Comparison of ENCODE assay signal across 17 cellular contexts in genomic region chr4:86942185-86942666, GRCh38. TPM values are rescaled to one million over a fixed set of nuclear protein-coding genes. Genes with fewer than 3 reads are reported as not detected.
DNase-seq lines count a peak whose midpoint lies in the region; TF ChIP-seq lines count a peak whose summit lies in the region.
"Had no signal": no experiment of that assay in that cellular context is flagged by ENCODE, and none has a peak within 500 bp of the region (broad histone marks: within the 10 kb centered on the region; RNA-seq: fewer than 3 reads in every experiment).

No MANE protein-coding gene starts in this region.

- H3K36me3 Mint-ChIP-seq in activated T-cell treated with anti-CD3 and anti-CD28 coated beads, Interleukin-2, amount 50 U/mL, for 24 hours (ENCODE audit: low read depth) = no peaks in the 10 kb centered on the region

- H3K27me3 ChIP-seq in stomach (no peaks in the 10 kb centered on the region), Karpas-422 (ENCODE audit: low read length) (no peaks in the 10 kb centered on the region), ascending aorta (no peaks in the 10 kb centered on the region)
- H3K27me3 ChIP-seq: upper lobe of left lung had no signal

- intact Hi-C loops in stomach (cut with DNase I; ENCODE audit: low total_unique reads) (loop anchor here (10.0 kb wide), 1 partner anchor 53 kb away; no protein-coding TSS in a partner anchor), ascending aorta (cut with DNase I) (no loop called here)

- POLR2A ChIA-PET in RWPE1 (lab: Yijun Ruan, JAX; ENCODE audit: low non-redundant PET) = no interaction called here

- no peak overlapping the region for H3K9ac ChIP-seq in Karpas-422 (ENCODE audit: low read length)

- 47 to 71% (median 49%) methylated on average over 1 of the region's 1 CpG for whole genome bisulfite sequencing in stomach, 5 donors

- H3K4me1 Mint-ChIP-seq in activated T-cell treated with anti-CD3 and anti-CD28 coated beads, Interleukin-2, amount 50 U/mL, for 24 hours (ENCODE audit: low read depth) = peaks cover 70% of the 10 kb centered on the region

- TF ChIP-seq CTCF in RWPE1 (conservative IDR thresholded peaks at IDR 0.05; ENCODE audit: low read depth) (no peak), fibroblast of the aortic adventitia (IDR thresholded peaks at IDR 0.05; ENCODE audit: insufficient read depth, low read length) (no peak), stomach (IDR thresholded peaks at IDR 0.05) (no peak), ascending aorta (IDR thresholded peaks at IDR 0.05) (no peak)

- H3K4me2 ChIP-seq in Karpas-422 (ENCODE audit: low read depth, low read length, poor library complexity, severe bottlenecking) = no peak overlapping the region

- no peaks in the 10 kb centered on the region for H3K9me3 Mint-ChIP-seq in activated T-cell treated with anti-CD3 and anti-CD28 coated beads, Interleukin-2, amount 50 U/mL, for 24 hours
- H3K9me3 Mint-ChIP-seq: activated CD4-positive, alpha-beta memory T cell treated with anti-CD3 and anti-CD28 coated beads, Interleukin-2, amount 10 ng/mL, durations not matched to agents 7 days and 5 days; activated naive CD4-positive, alpha-beta T cell treated with anti-CD3 and anti-CD28 coated beads, Interleukin-2, amount 50 U/mL, for 72 hours; neural crest cell had no signal

- H3K4me3 Mint-ChIP-seq in activated T-cell treated with anti-CD3 and anti-CD28 coated beads, Interleukin-2, amount 50 U/mL, for 24 hours = no peak overlapping the region
- H3K4me3 Mint-ChIP-seq: activated CD4-positive, alpha-beta memory T cell treated with anti-CD3 and anti-CD28 coated beads, Interleukin-2, amount 10 ng/mL, durations not matched to agents 7 days and 5 days; neural crest cell had no signal

- CTCF ChIA-PET in RWPE1 (lab: Yijun Ruan, JAX) = interaction anchor here (0.6 to 0.7 kb wide), 2 partner anchors 16 to 21 kb away, joined by 3 to 7 read pairs; no protein-coding TSS in a partner anchor

- no peaks in the 10 kb centered on the region for H4K20me1 ChIP-seq in Karpas-422 (ENCODE audit: insufficient read depth, low read depth, low read length)

- no peak overlapping the region for H3K27ac ChIP-seq in RWPE1
- peak overlapping the region in 3 of 5 donors; percentile 5 to 60 (median 12) for H3K27ac ChIP-seq in stomach
- H3K27ac ChIP-seq in Karpas-422 (ENCODE audit: low read length) = no peak overlapping the region
- H3K27ac ChIP-seq in ascending aorta = no peak overlapping the region

- H3K27ac Mint-ChIP-seq in activated T-cell treated with anti-CD3 and anti-CD28 coated beads, Interleukin-2, amount 50 U/mL, for 24 hours = no peak overlapping the region
- H3K27ac Mint-ChIP-seq: activated CD4-positive, alpha-beta memory T cell treated with anti-CD3 and anti-CD28 coated beads, Interleukin-2, amount 10 ng/mL, durations not matched to agents 7 days and 5 days; activated naive CD4-positive, alpha-beta T cell treated with anti-CD3 and anti-CD28 coated beads, Interleukin-2, amount 50 U/mL, for 72 hours had no signal

- H2AFZ ChIP-seq in Karpas-422 (ENCODE audit: low read length) = no peak overlapping the region

- H3K4me1 ChIP-seq in stomach = peaks cover 57 to 99% (median 79%) of the 10 kb centered on the region in 4 donors
- peaks cover 25% of the 10 kb centered on the region for H3K4me1 ChIP-seq in Karpas-422 (ENCODE audit: low read length)
- peaks cover 5 to 32% of the 10 kb centered on the region in 2 donors for H3K4me1 ChIP-seq in ascending aorta

- no peak for TF ChIP-seq POLR2A in stomach (IDR thresholded peaks at IDR 0.05)

- H3K27me3 Mint-ChIP-seq in activated T-cell treated with anti-CD3 and anti-CD28 coated beads, Interleukin-2, amount 50 U/mL, for 24 hours = no peaks in the 10 kb centered on the region
- H3K27me3 Mint-ChIP-seq: activated CD4-positive, alpha-beta memory T cell treated with anti-CD3 and anti-CD28 coated beads, Interleukin-2, amount 10 ng/mL, durations not matched to agents 7 days and 5 days had no signal

- DNase-seq in NCI-H345 (lab: John Stamatoyannopoulos, UW) = peak; percentile 2
- DNase-seq in NCI-H345 treated with DMSO at 0.1 percent for 48 hours (lab: John Stamatoyannopoulos, UW; ENCODE audit: unreplicated experiment) = no peak
- peak; percentile 24 for DNase-seq in RWPE1 (ENCODE audit: low spot score)
- peak; percentile 65 for DNase-seq in fibroblast of the aortic adventitia (ENCODE audit: low read depth)
- DNase-seq in stomach = no peak
- no peak for DNase-seq in Karpas-422
- no peak for DNase-seq in activated T-cell treated with anti-CD3 and anti-CD28 coated beads, Interleukin-2, amount 50 U/mL, for 24 hours
- DNase-seq in ascending aorta (ENCODE audit: low spot score in 2 of 2) = no peak
- DNase-seq: ACHN; activated CD4-positive, alpha-beta memory T cell treated with anti-CD3 and anti-CD28 coated beads, Interleukin-2, amount 10 ng/mL, durations not matched to agents 7 days and 5 days; DMS 273 treated with DMSO at 0.1 percent for 48 hours; left ventricle myocardium superior; NCI-H1930; upper lobe of left lung had no signal

- no peak for TF ChIP-seq EP300 in stomach (IDR thresholded peaks at IDR 0.05)

- H3K4me3 ChIP-seq in fibroblast of the aortic adventitia (ENCODE audit: low read depth, low read length) (no peak overlapping the region), stomach (no peak overlapping the region), Karpas-422 (ENCODE audit: low read length) (no peak overlapping the region), ascending aorta (no peak overlapping the region)
- H3K4me3 ChIP-seq: upper lobe of left lung had no signal

- no peaks in the 10 kb centered on the region for H3K79me2 ChIP-seq in Karpas-422 (ENCODE audit: low read length)

- H3K36me3 ChIP-seq in stomach (no peaks in the 10 kb centered on the region), Karpas-422 (ENCODE audit: insufficient read depth, low read length) (no peaks in the 10 kb centered on the region), ascending aorta (no peaks in the 10 kb centered on the region)
- H3K36me3 ChIP-seq: upper lobe of left lung had no signal

- H3K9me3 ChIP-seq in stomach (no peaks in the 10 kb centered on the region), Karpas-422 (ENCODE audit: low read length) (no peaks in the 10 kb centered on the region), ascending aorta (no peaks in the 10 kb centered on the region)
- H3K9me3 ChIP-seq: upper lobe of left lung had no signal

- H3K9me2 ChIP-seq in Karpas-422 (replicated peaks; ENCODE audit: insufficient read depth, low read length) = no peaks in the 10 kb centered on the region

RNA-seq across cellular contexts. Expression of gene AFF1, which starts 7.4 kb away (rescaled TPM):
- total RNA-seq in fibroblast of the aortic adventitia (ENCODE audit: low replicate concordance) (21.9 and 41.9 TPM in 2 replicates), stomach (100 to 1,000 TPM in 1 of 5 donors, 10 to 100 TPM in 4; 57.5 to 177 (median 78.5) TPM), ascending aorta (112 TPM)
- 10 to 100 TPM in 1 of 3 donors, 1 to 10 TPM in 2; 6.9 to 10.7 (median 7.1) TPM for polyA plus RNA-seq in stomach
- 4.0 and 6.6 TPM in 2 replicates for total RNA-seq in Karpas-422 (2014; rRNA removed; shearing (Covaris generic); ENCODE audit: low replicate concordance)

RNA-seq across cellular contexts. Expression of gene C4orf36, which starts 50.0 kb away (rescaled TPM):
- total RNA-seq in fibroblast of the aortic adventitia (ENCODE audit: low replicate concordance) (0.81 TPM in 1 of 2 replicates, not detected in the other), stomach (1 to 10 TPM in 1 of 5 donors, not detected in 4; 3.1 TPM), ascending aorta (not detected)
- polyA plus RNA-seq in stomach = 1 to 10 TPM in 1 of 3 donors, not detected in 2; 1.7 TPM
- not detected in 2 replicates for total RNA-seq in Karpas-422 (2014; rRNA removed; shearing (Covaris generic); ENCODE audit: low replicate concordance)
- total RNA-seq: activated CD4-positive, alpha-beta memory T cell treated with anti-CD3 and anti-CD28 coated beads, Interleukin-2, amount 10 ng/mL, durations not matched to agents 7 days and 5 days; activated naive CD4-positive, alpha-beta T cell treated with anti-CD3 and anti-CD28 coated beads, Interleukin-2, amount 50 U/mL, for 72 hours; T-helper 2 cell treated with Interferon-gamma antibody and Interleukin-4, amounts not matched to agents 100 ng/mL and 5 ng/mL, for 36 hours had no signal

Comparison
In these comparisons a context has a peak if more than half of its experiments do, and no peak if none do; other contexts are left out.
1. DNase-seq: peak in NCI-H345 (single experiment), RWPE1 (single experiment) and fibroblast of the aortic adventitia (single experiment); none in NCI-H345 treated with DMSO at 0.1 percent for 48 hours (single experiment), stomach (single experiment), Karpas-422 (single experiment), activated T-cell treated with anti-CD3 and anti-CD28 coated beads, Interleukin-2, amount 50 U/mL, for 24 hours (single experiment) and ascending aorta (0 of 2).
2. H3K27ac ChIP-seq: peak in stomach (3 of 5); none in RWPE1 (single experiment), Karpas-422 (single experiment) and ascending aorta (0 of 2).